ENCODE assay signal across 1 cellular context in genomic region chr17:36808181-36808661, GRCh38.
TF ChIP-seq lines count a peak whose summit lies in the region.

No MANE protein-coding gene starts in this region.

TF ChIP-seq in WTC11, 78 proteins besides CTCF, POLR2A, EP300 and RAD21 (continued from another document):
- TF ChIP-seq ERG (CRISPR knock-in tag; IDR thresholded peaks at IDR 0.05) (no peak), SOX15 (CRISPR knock-in tag; IDR thresholded peaks at IDR 0.05) (no peak), ZNF671 (CRISPR knock-in tag; IDR thresholded peaks at IDR 0.05) (no peak), ZNF317 (CRISPR knock-in tag; IDR thresholded peaks at IDR 0.05; ENCODE audit: borderline replicate concordance, low read depth) (peak; percentile 33; the same call in 1 of the 2 replicates), ETV6 (CRISPR knock-in tag; IDR thresholded peaks at IDR 0.05) (0 out of 2 replicates have a peak, but pooled peaks have one; percentile 30), FOXP4 (CRISPR knock-in tag; IDR thresholded peaks at IDR 0.05) (0 out of 2 replicates have a peak, but pooled peaks have one; percentile 60)
